8 cellular contexts compared by ENCODE assay signal in the genomic region with DNA sequence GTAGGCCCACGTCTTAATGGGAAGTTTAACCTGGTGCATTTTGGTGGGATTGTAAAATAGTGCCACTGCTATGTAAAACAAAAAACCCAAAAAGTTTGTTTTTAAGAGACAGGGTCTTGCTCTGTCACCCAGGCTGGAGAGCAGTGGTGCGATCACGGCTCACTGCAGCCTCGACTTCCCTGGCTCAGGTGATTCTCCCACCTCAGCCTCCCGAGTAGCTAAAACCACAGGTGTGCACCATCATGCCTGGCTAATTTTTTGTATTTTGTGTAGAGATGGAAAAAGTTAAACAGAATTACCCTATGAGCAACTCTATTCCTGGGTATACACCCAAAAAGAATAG. TPM values are rescaled to one million over a fixed set of nuclear protein-coding genes. Genes with fewer than 3 reads are reported as not detected.
DNase-seq lines count a peak whose midpoint lies in the region; ATAC-seq and TF ChIP-seq lines count a peak whose summit lies in the region.

No MANE protein-coding gene starts in this region.

- H3K36me3 Mint-ChIP-seq in activated T-cell treated with anti-CD3 and anti-CD28 coated beads, Interleukin-2, amount 50 U/mL, for 24 hours (ENCODE audit: low read depth) = peaks cover 54% of the 10 kb centered on the region
- H3K36me3 Mint-ChIP-seq in glutamatergic neuron (ENCODE audit: unreplicated experiment) = no peaks in the 10 kb centered on the region

- no peak for DNase-seq in activated T-cell treated with anti-CD3 and anti-CD28 coated beads, Interleukin-2, amount 50 U/mL, for 24 hours
- no peak for DNase-seq in activated T-cell treated with anti-CD3 and anti-CD28 coated beads, Interleukin-2, amount 50 U/mL, for 48 hours
- DNase-seq in glutamatergic neuron = no peak
- DNase-seq in cerebellum (ENCODE audit: low spot score) = no peak
- DNase-seq in HPDE6-E6E7 (ENCODE audit: extremely low spot score) = no peak

- no peak for TF ChIP-seq CTCF in VCaP (conservative IDR thresholded peaks at IDR 0.05)
- no peak for TF ChIP-seq CTCF in glutamatergic neuron (IDR thresholded peaks at IDR 0.05; ENCODE audit: partially characterized antibody, unreplicated experiment)

- peaks cover 70% of the 10 kb centered on the region for H3K4me1 Mint-ChIP-seq in activated T-cell treated with anti-CD3 and anti-CD28 coated beads, Interleukin-2, amount 50 U/mL, for 24 hours (ENCODE audit: low read depth)
- peaks cover 19% of the 10 kb centered on the region for H3K4me1 Mint-ChIP-seq in glutamatergic neuron (ENCODE audit: low read depth, unreplicated experiment)

- H3K27me3 ChIP-seq in subcutaneous abdominal adipose tissue (ENCODE audit: control insufficient read depth in 5 of 5, insufficient read depth in 4 of 5, low read length in 5 of 5) = peaks cover 0 to 6% (median 0%) of the 10 kb centered on the region in 5 donors

- H3K4me1 ChIP-seq in subcutaneous abdominal adipose tissue (ENCODE audit: control insufficient read depth in 5 of 5, insufficient read depth in 5 of 5, low read length in 5 of 5) = peaks cover 16 to 53% (median 44%) of the 10 kb centered on the region in 5 donors

- H3K27me3 Mint-ChIP-seq in activated T-cell treated with anti-CD3 and anti-CD28 coated beads, Interleukin-2, amount 50 U/mL, for 24 hours = no peaks in the 10 kb centered on the region
- H3K27me3 Mint-ChIP-seq in glutamatergic neuron (ENCODE audit: unreplicated experiment) = peaks cover 8% of the 10 kb centered on the region

- H3K27ac ChIP-seq in VCaP (peak overlapping the region; percentile 99), subcutaneous abdominal adipose tissue (ENCODE audit: low read depth, low read length) (peak overlapping the region; percentile 93)

- no peaks in the 10 kb centered on the region for H3K9me3 ChIP-seq in subcutaneous abdominal adipose tissue (ENCODE audit: control insufficient read depth in 5 of 5, low read length in 5 of 5)

- ATAC-seq in SK-N-SH treated with all-trans-retinoic acid at 6 μM for 48 hours = no peak

- no peak overlapping the region for H3K9ac ChIP-seq in subcutaneous abdominal adipose tissue (ENCODE audit: low read length in 5 of 5)

- H3K27ac Mint-ChIP-seq in activated T-cell treated with anti-CD3 and anti-CD28 coated beads, Interleukin-2, amount 50 U/mL, for 24 hours = peak overlapping the region; percentile 94
- H3K27ac Mint-ChIP-seq in glutamatergic neuron (ENCODE audit: unreplicated experiment) = peak overlapping the region; percentile 68

- H3K4me3 ChIP-seq in subcutaneous abdominal adipose tissue (ENCODE audit: low read depth in 1 of 5, low read length in 5 of 5) = peak overlapping the region in 1 of 5 donors; percentile 86

- H3K36me3 ChIP-seq in subcutaneous abdominal adipose tissue (ENCODE audit: control insufficient read depth in 5 of 5, insufficient read depth in 5 of 5, low read length in 5 of 5) = peaks cover 0 to 10% (median 5%) of the 10 kb centered on the region in 5 donors

- peak overlapping the region; percentile 73 for H3K4me3 Mint-ChIP-seq in activated T-cell treated with anti-CD3 and anti-CD28 coated beads, Interleukin-2, amount 50 U/mL, for 24 hours
- peak overlapping the region; percentile 65 for H3K4me3 Mint-ChIP-seq in glutamatergic neuron (ENCODE audit: unreplicated experiment)

- no peaks in the 10 kb centered on the region for H3K9me3 Mint-ChIP-seq in activated T-cell treated with anti-CD3 and anti-CD28 coated beads, Interleukin-2, amount 50 U/mL, for 24 hours
- H3K9me3 Mint-ChIP-seq in glutamatergic neuron (ENCODE audit: unreplicated experiment) = peaks cover 10% of the 10 kb centered on the region

TF ChIP-seq in SK-N-SH treated with all-trans-retinoic acid at 6 μM for 48 hours, 23 proteins besides CTCF, POLR2A, EP300 and RAD21:
- no peak for TF ChIP-seq ZNF8 (CRISPR knock-in tag; IDR thresholded peaks at IDR 0.05)
- no peak for TF ChIP-seq ZNF565 (CRISPR knock-in tag; conservative IDR thresholded peaks at IDR 0.05; ENCODE audit: low read depth)
- no peak for TF ChIP-seq ESRRG (CRISPR knock-in tag; IDR thresholded peaks at IDR 0.05)
- TF ChIP-seq ISL1 (CRISPR knock-in tag; IDR thresholded peaks at IDR 0.05) = no peak
- TF ChIP-seq BACH2 (CRISPR knock-in tag; IDR thresholded peaks at IDR 0.05; ENCODE audit: borderline replicate concordance) = no peak
- TF ChIP-seq ZFP30 (CRISPR knock-in tag; IDR thresholded peaks at IDR 0.05) = no peak
- no peak for TF ChIP-seq ZNF70 (CRISPR knock-in tag; IDR thresholded peaks at IDR 0.05)
- TF ChIP-seq TCF4 (CRISPR knock-in tag; IDR thresholded peaks at IDR 0.05; ENCODE audit: borderline replicate concordance) = no peak
- no peak for TF ChIP-seq ARNTL (CRISPR knock-in tag; IDR thresholded peaks at IDR 0.05; ENCODE audit: borderline replicate concordance, low read depth)
- TF ChIP-seq ZFP3 (CRISPR knock-in tag; IDR thresholded peaks at IDR 0.05) = no peak
- no peak for TF ChIP-seq POU6F1 (CRISPR knock-in tag; IDR thresholded peaks at IDR 0.05; ENCODE audit: borderline replicate concordance, low read depth)
- TF ChIP-seq OSR1 (CRISPR knock-in tag; IDR thresholded peaks at IDR 0.05) = no peak
- TF ChIP-seq GLIS3 (CRISPR knock-in tag; IDR thresholded peaks at IDR 0.05) = no peak
- TF ChIP-seq RARB (CRISPR knock-in tag; IDR thresholded peaks at IDR 0.05) = no peak
- TF ChIP-seq CSRNP3 (CRISPR knock-in tag; IDR thresholded peaks at IDR 0.05) = no peak
- no peak for TF ChIP-seq TOX (CRISPR knock-in tag; IDR thresholded peaks at IDR 0.05; ENCODE audit: borderline replicate concordance)

RNA-seq across cellular contexts. Expression of gene REXO1, which starts 0.8 kb away (rescaled TPM):
- total RNA-seq in glutamatergic neuron (ENCODE audit: unreplicated experiment) (65.7 TPM), cerebellum (9.8 TPM)

RNA-seq across cellular contexts. Expression of gene KLF16, which starts 14.3 kb away (rescaled TPM):
- 30.6 TPM for total RNA-seq in glutamatergic neuron (ENCODE audit: unreplicated experiment)
- 2.0 TPM for total RNA-seq in cerebellum

RNA-seq across cellular contexts. Expression of gene ABHD17A, which starts 36.2 kb away (rescaled TPM):
- total RNA-seq in glutamatergic neuron (ENCODE audit: unreplicated experiment) (75.1 TPM), cerebellum (37.5 TPM)

RNA-seq across cellular contexts. Expression of gene ATP8B3, which starts 37.0 kb away (rescaled TPM):
- 2.5 TPM for total RNA-seq in glutamatergic neuron (ENCODE audit: unreplicated experiment)
- 0.27 TPM for total RNA-seq in cerebellum

RNA-seq across cellular contexts. Expression of gene ADAT3, which starts 56.1 kb away (rescaled TPM):
- total RNA-seq in glutamatergic neuron (ENCODE audit: unreplicated experiment) (10.9 TPM), cerebellum (4.0 TPM)

Comparison
In these comparisons a context has a peak if more than half of its experiments do, and no peak if none do; other contexts are left out.
1. RNA of gene KLF16, which starts 14.3 kb away (total RNA-seq): 30.6 TPM in glutamatergic neuron (single experiment); 2.0 TPM in cerebellum (single experiment); every median in the first group is over 10 times any median in the second.